Comparison of ENCODE assay signal across 8 cellular contexts in genomic region chr10:6347391-6347951, GRCh38.
DNase-seq lines count a peak whose midpoint lies in the region; ATAC-seq, FAIRE-seq and TF ChIP-seq lines count a peak whose summit lies in the region.

No MANE protein-coding gene starts in this region.

- no peaks in the 10 kb centered on the region for H4K20me1 ChIP-seq in SK-N-SH (ENCODE audit: insufficient read depth)

- H3K9me3 Mint-ChIP-seq in memory B cell: peaks cover 5% of the 10 kb centered on the region
- H3K9me3 Mint-ChIP-seq in stimulated activated naive CD8-positive, alpha-beta T cell treated with anti-CD3 and anti-CD28 coated beads, Interleukin-15, Interleukin-2, amounts not matched to agents 100 ng/mL and 50 ng/mL, for 24 hours: peaks cover 12% of the 10 kb centered on the region

- no peaks in the 10 kb centered on the region for H3K79me2 ChIP-seq in SK-N-SH (ENCODE audit: insufficient read depth)

- no peak for TF ChIP-seq CTCF in SK-N-SH (IDR thresholded peaks at IDR 0.05)
- no peak for TF ChIP-seq CTCF in tibial artery (IDR thresholded peaks at IDR 0.05)

- no peaks in the 10 kb centered on the region for H3F3A ChIP-seq in SK-N-SH (replicated peaks; ENCODE audit: insufficient read depth)

- H3K27me3 ChIP-seq in SK-N-SH (ENCODE audit: insufficient read depth) (no peaks in the 10 kb centered on the region), tibial artery (no peaks in the 10 kb centered on the region)

- ATAC-seq in SK-N-SH treated with all-trans-retinoic acid at 6 μM for 48 hours: peak; percentile 25; the same call in 1 of the 3 replicates
- ATAC-seq in memory B cell (ENCODE audit: low read depth): peak; percentile 56

- 77% methylated on average over 13 of the region's 13 CpGs for WGBS in SK-N-SH (ENCODE audit: low lambda C conversion rate)

- FAIRE-seq in frontal cortex (lab: Jason Lieb, UNC): no peak

- H3K4me1 Mint-ChIP-seq in memory B cell: peaks cover 47% of the 10 kb centered on the region
- H3K4me1 Mint-ChIP-seq in stimulated activated naive CD8-positive, alpha-beta T cell treated with anti-CD3 and anti-CD28 coated beads, Interleukin-15, Interleukin-2, amounts not matched to agents 100 ng/mL and 50 ng/mL, for 24 hours (ENCODE audit: low read depth): peaks cover 60% of the 10 kb centered on the region

- H3K36me3 Mint-ChIP-seq in memory B cell: peaks cover 4% of the 10 kb centered on the region
- H3K36me3 Mint-ChIP-seq in stimulated activated naive CD8-positive, alpha-beta T cell treated with anti-CD3 and anti-CD28 coated beads, Interleukin-15, Interleukin-2, amounts not matched to agents 100 ng/mL and 50 ng/mL, for 24 hours (ENCODE audit: low read depth): peaks cover 5% of the 10 kb centered on the region

- no peak overlapping the region for H2AFZ ChIP-seq in SK-N-SH (ENCODE audit: low read depth)

- peak overlapping the region; percentile 73 for H3K4me3 Mint-ChIP-seq in memory B cell
- peak overlapping the region; percentile 78 for H3K4me3 Mint-ChIP-seq in stimulated activated naive CD8-positive, alpha-beta T cell treated with anti-CD3 and anti-CD28 coated beads, Interleukin-15, Interleukin-2, amounts not matched to agents 100 ng/mL and 50 ng/mL, for 24 hours

- H3K4me1 ChIP-seq in SK-N-SH (ENCODE audit: control insufficient read depth in 1 of 2, insufficient read depth in 2 of 2, low read depth in 1 of 2, low read length in 1 of 2) (peaks cover 0 to 10% of the 10 kb centered on the region in 2 experiments; a peak in 2 of 4 replicates), tibial artery (peaks cover 0 to 11% (median 5%) of the 10 kb centered on the region in 4 donors)

- TF ChIP-seq RAD21 in SK-N-SH (IDR thresholded peaks at IDR 0.05; ENCODE audit: low read length): no peak

- TF ChIP-seq EP300 in SK-N-SH (IDR thresholded peaks at IDR 0.05; ENCODE audit: borderline replicate concordance in 1 of 2, low read depth in 1 of 2, low read length in 1 of 2): no peak

- peak overlapping the region; percentile 94 for H3K27ac Mint-ChIP-seq in memory B cell
- peak overlapping the region; percentile 96 for H3K27ac Mint-ChIP-seq in stimulated activated naive CD8-positive, alpha-beta T cell treated with anti-CD3 and anti-CD28 coated beads, Interleukin-15, Interleukin-2, amounts not matched to agents 100 ng/mL and 50 ng/mL, for 24 hours

- CTCF ChIA-PET in SK-N-SH (lab: Yijun Ruan, JAX): no interaction called here

- intact Hi-C loops in tibial artery (cut with DNase I; ENCODE audit: low total_unique reads): no loop called here

- H3K27ac ChIP-seq in SK-N-SH (ENCODE audit: low read depth in 2 of 2, low read length in 1 of 2): peak overlapping the region in 1 of 2 experiments; percentile 21; a peak in 1 of 4 replicates
- no peak overlapping the region for H3K27ac ChIP-seq in tibial artery

- H3K9ac ChIP-seq in SK-N-SH: no peak overlapping the region

- H3K27me3 Mint-ChIP-seq in memory B cell: peaks cover 17% of the 10 kb centered on the region
- H3K27me3 Mint-ChIP-seq in stimulated activated naive CD8-positive, alpha-beta T cell treated with anti-CD3 and anti-CD28 coated beads, Interleukin-15, Interleukin-2, amounts not matched to agents 100 ng/mL and 50 ng/mL, for 24 hours: no peaks in the 10 kb centered on the region

- H3K36me3 ChIP-seq in SK-N-SH (replicated peaks in 1 of 2; ENCODE audit: control insufficient read depth in 1 of 2, insufficient read depth in 2 of 2, low read length in 1 of 2) (no peaks in the 10 kb centered on the region), tibial artery (no peaks in the 10 kb centered on the region)

- DNase-seq in SK-N-SH (no peak), activated T-cell treated with anti-CD3 and anti-CD28 coated beads for 24 hours (ENCODE audit: low read depth) (peak; percentile 47), memory B cell (ENCODE audit: low spot score in 2 of 2) (peak in 1 of 2 donors; percentile 52), tibial artery (no peak), frontal cortex (ENCODE audit: low spot score in 2 of 2) (no peak)
- peak; percentile 6 for DNase-seq in Jurkat, Clone E6-1 (ENCODE audit: low read depth, low spot score)

- H3K4me3 ChIP-seq in SK-N-SH (ENCODE audit: low read depth in 2 of 2, low read length in 1 of 2): no peak overlapping the region
- H3K4me3 ChIP-seq in Jurkat, Clone E6-1 (ENCODE audit: low read length): peak overlapping the region; percentile 46
- no peak overlapping the region for H3K4me3 ChIP-seq in tibial artery

- H3K9me2 ChIP-seq in SK-N-SH: no peaks in the 10 kb centered on the region

- H3K9me3 ChIP-seq in SK-N-SH (no peaks in the 10 kb centered on the region), tibial artery (no peaks in the 10 kb centered on the region)

- H3K4me2 ChIP-seq in SK-N-SH: no peak overlapping the region

- POLR2A ChIA-PET in SK-N-SH (lab: Yijun Ruan, JAX): no interaction called here

TF ChIP-seq in SK-N-SH treated with all-trans-retinoic acid at 6 μM for 48 hours, 23 proteins besides CTCF, POLR2A, EP300 and RAD21:
- TF ChIP-seq CSRNP3 (CRISPR knock-in tag; IDR thresholded peaks at IDR 0.05): no peak
- no peak for TF ChIP-seq ZNF565 (CRISPR knock-in tag; conservative IDR thresholded peaks at IDR 0.05; ENCODE audit: low read depth)
- no peak for TF ChIP-seq ESRRG (CRISPR knock-in tag; IDR thresholded peaks at IDR 0.05)
- no peak for TF ChIP-seq ARNTL (CRISPR knock-in tag; IDR thresholded peaks at IDR 0.05; ENCODE audit: borderline replicate concordance, low read depth)
- TF ChIP-seq ZNF70 (CRISPR knock-in tag; IDR thresholded peaks at IDR 0.05): no peak
TF ChIP-seq in SK-N-SH treated with all-trans-retinoic acid at 6 μM for 48 hours: peak in this region for 0.

TF ChIP-seq in SK-N-SH, 30 proteins besides CTCF, POLR2A, EP300 and RAD21:
- TF ChIP-seq FOSL2 (IDR thresholded peaks at IDR 0.05; ENCODE audit: borderline replicate concordance, low read depth): no peak
- TF ChIP-seq TEAD4 (IDR thresholded peaks at IDR 0.05; ENCODE audit: borderline replicate concordance, insufficient read depth): no peak
- TF ChIP-seq, protein P1, sequence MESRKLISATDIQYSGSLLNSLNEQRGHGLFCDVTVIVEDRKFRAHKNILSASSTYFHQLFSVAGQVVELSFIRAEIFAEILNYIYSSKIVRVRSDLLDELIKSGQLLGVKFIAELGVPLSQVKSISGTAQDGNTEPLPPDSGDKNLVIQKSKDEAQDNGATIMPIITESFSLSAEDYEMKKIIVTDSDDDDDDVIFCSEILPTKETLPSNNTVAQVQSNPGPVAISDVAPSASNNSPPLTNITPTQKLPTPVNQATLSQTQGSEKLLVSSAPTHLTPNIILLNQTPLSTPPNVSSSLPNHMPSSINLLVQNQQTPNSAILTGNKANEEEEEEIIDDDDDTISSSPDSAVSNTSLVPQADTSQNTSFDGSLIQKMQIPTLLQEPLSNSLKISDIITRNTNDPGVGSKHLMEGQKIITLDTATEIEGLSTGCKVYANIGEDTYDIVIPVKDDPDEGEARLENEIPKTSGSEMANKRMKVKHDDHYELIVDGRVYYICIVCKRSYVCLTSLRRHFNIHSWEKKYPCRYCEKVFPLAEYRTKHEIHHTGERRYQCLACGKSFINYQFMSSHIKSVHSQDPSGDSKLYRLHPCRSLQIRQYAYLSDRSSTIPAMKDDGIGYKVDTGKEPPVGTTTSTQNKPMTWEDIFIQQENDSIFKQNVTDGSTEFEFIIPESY (IDR thresholded peaks at IDR 0.05; ENCODE audit: borderline replicate concordance, low read depth): no peak
- TF ChIP-seq FOXM1 (IDR thresholded peaks at IDR 0.05; ENCODE audit: low read depth): no peak
- TF ChIP-seq SIN3A (IDR thresholded peaks at IDR 0.05; ENCODE audit: borderline replicate concordance, low read depth, low read length): no peak
- TF ChIP-seq MAX (IDR thresholded peaks at IDR 0.05; ENCODE audit: low read depth): no peak
- TF ChIP-seq GATA2 (CRISPR knock-in tag; IDR thresholded peaks at IDR 0.05): no peak
- no peak for TF ChIP-seq YY1 (IDR thresholded peaks at IDR 0.05; ENCODE audit: low read depth)
- TF ChIP-seq NFIC (IDR thresholded peaks at IDR 0.05; ENCODE audit: borderline replicate concordance): no peak
- TF ChIP-seq MXI1 (IDR thresholded peaks at IDR 0.05; ENCODE audit: low read depth, low read length): no peak
- TF ChIP-seq RCOR1 (IDR thresholded peaks at IDR 0.05; ENCODE audit: low read length): no peak
- TF ChIP-seq TCF12 (IDR thresholded peaks at IDR 0.05): no peak
- TF ChIP-seq USF2 (IDR thresholded peaks at IDR 0.05; ENCODE audit: borderline replicate concordance, low read depth, low read length): no peak
- no peak for TF ChIP-seq PBX3 (IDR thresholded peaks at IDR 0.05)
- no peak for TF ChIP-seq GABPA (IDR thresholded peaks at IDR 0.05; ENCODE audit: low read depth)

Comparison
In these comparisons a context has a peak if more than half of its experiments do, and no peak if none do; other contexts are left out.
1. DNase-seq: peak in Jurkat, Clone E6-1 (single experiment) and activated T-cell treated with anti-CD3 and anti-CD28 coated beads for 24 hours (single experiment); none in SK-N-SH (single experiment), tibial artery (0 of 2) and frontal cortex (0 of 2).